Comparison of ENCODE assay signal across 15 cellular contexts in genomic region chr5:79510638-79511037, GRCh38. TPM values are rescaled to one million over a fixed set of nuclear protein-coding genes. Genes with fewer than 3 reads are reported as not detected.
DNase-seq lines count a peak whose midpoint lies in the region; ATAC-seq, FAIRE-seq and TF ChIP-seq lines count a peak whose summit lies in the region.
"Had no signal": no experiment of that assay in that cellular context is flagged by ENCODE, and none has a peak within 500 bp of the region (broad histone marks: within the 10 kb centered on the region; RNA-seq: fewer than 3 reads in every experiment).

No MANE protein-coding gene starts in this region.

- H3K23ac ChIP-seq in mesendoderm (ENCODE audit: low read length): no peak overlapping the region

- peak overlapping the region; percentile 56 for H2AFZ ChIP-seq in mammary epithelial cell (ENCODE audit: low read depth, low read length)

- no peak overlapping the region for H2BK120ac ChIP-seq in mesendoderm (ENCODE audit: low read depth, low read length)

- H3K79me1 ChIP-seq in mesendoderm (ENCODE audit: low read length): peaks cover 9% of the 10 kb centered on the region

- H3K9me3 Mint-ChIP-seq in activated CD4-positive, alpha-beta T cell treated with anti-CD3 and anti-CD28 coated beads, Interleukin-2, amount 10 ng/mL, durations not matched to agents 24 days and 14 days: no peaks in the 10 kb centered on the region
- H3K9me3 Mint-ChIP-seq: CD4-positive, alpha-beta T cell; natural killer cell had no signal

- TF ChIP-seq CTCF in AG04450 (IDR thresholded peaks at IDR 0.05; ENCODE audit: low read depth, low read length) (no peak), mammary epithelial cell (conservative IDR thresholded peaks at IDR 0.05 in 1 of 2, IDR thresholded peaks at IDR 0.05 in 1 of 2; ENCODE audit: extremely low read depth in 1 of 2, insufficient read depth in 1 of 2, low read depth in 1 of 2, low read length in 2 of 2) (no peak)

- H3K4me3 ChIP-seq in AG04450 (ENCODE audit: low read depth, low read length) (peak overlapping the region; percentile 66), HAP-1 (peak overlapping the region; percentile 62), mammary epithelial cell (replicated peaks in 1 of 3; ENCODE audit: insufficient read depth in 1 of 3, low read depth in 2 of 3, low read length in 3 of 3) (peak overlapping the region; percentile 73 to 77 (median 74)), mesendoderm (ENCODE audit: low read length) (no peak overlapping the region)

- H3K27me3 Mint-ChIP-seq in activated CD4-positive, alpha-beta T cell treated with anti-CD3 and anti-CD28 coated beads, Interleukin-2, amount 10 ng/mL, durations not matched to agents 24 days and 14 days: peaks cover 26% of the 10 kb centered on the region

- H3K27me3 ChIP-seq in AG04450 (ENCODE audit: control insufficient read depth, insufficient read depth, low read length) (no peaks in the 10 kb centered on the region), HAP-1 (ENCODE audit: low read depth) (no peaks in the 10 kb centered on the region), mammary epithelial cell (ENCODE audit: insufficient read depth, low read length) (no peaks in the 10 kb centered on the region), mesendoderm (ENCODE audit: insufficient read depth, low read length, poor library complexity) (no peaks in the 10 kb centered on the region)

- in situ Hi-C loops in HAP-1 (cut with MboI; ENCODE audit: low sequenced_read_pairs) (no loop called here), mammary epithelial cell (cut with MboI; ENCODE audit: low sequenced_read_pairs in 2 of 2) (no loop called here)

- no peak overlapping the region for H3K4ac ChIP-seq in mesendoderm (ENCODE audit: low read depth, low read length)

- H3K4me2 ChIP-seq in mammary epithelial cell (ENCODE audit: insufficient read depth, low read depth, low read length) (peak overlapping the region; percentile 83), mesendoderm (ENCODE audit: low read length) (peak overlapping the region; percentile 8)

- H4K8ac ChIP-seq in mesendoderm (ENCODE audit: low read depth, low read length): no peak overlapping the region

- H3K9me3 ChIP-seq in AG04450 (ENCODE audit: control insufficient read depth, insufficient read depth, low read length) (no peaks in the 10 kb centered on the region; the same call in 1 of the 2 replicates), HAP-1 (no peaks in the 10 kb centered on the region), mammary epithelial cell (replicated peaks; ENCODE audit: insufficient read depth, low read length) (no peaks in the 10 kb centered on the region)

- no peak overlapping the region for H2BK5ac ChIP-seq in mesendoderm (ENCODE audit: low read length)

- no peaks in the 10 kb centered on the region for H4K20me1 ChIP-seq in mammary epithelial cell (ENCODE audit: insufficient read depth, low read length)

- no TSS peak for BruUV-seq in mammary epithelial cell (replicated peaks; lab: Mats Ljungman, UMichigan)

- H3K4me3 Mint-ChIP-seq in activated CD4-positive, alpha-beta T cell treated with anti-CD3 and anti-CD28 coated beads, Interleukin-2, amount 10 ng/mL, durations not matched to agents 24 days and 14 days: no peak overlapping the region
- H3K4me3 Mint-ChIP-seq: CD4-positive, alpha-beta T cell; natural killer cell had no signal

- 21% methylated on average over 5 of the region's 6 CpGs for WGBS in mammary epithelial cell (ENCODE audit: low coverage, missing lambda C conversion rate)
- no CpG with 5 or more reads among the region's 6 CpGs for WGBS in mesendoderm (ENCODE audit: extremely low coverage, insufficient coverage, low lambda C conversion rate)

- no peak overlapping the region for H2AK5ac ChIP-seq in mesendoderm (ENCODE audit: low read length)

- H3K18ac ChIP-seq in mesendoderm (ENCODE audit: low read length): no peak overlapping the region

- H3K56ac ChIP-seq in mesendoderm (ENCODE audit: low read length): peak overlapping the region; percentile 61

- POLR2A ChIA-PET in AG04450 (lab: Yijun Ruan, JAX): interaction anchor here (0.7 kb wide), 1 partner anchor 318 kb away, joined by 3 read pairs; no protein-coding TSS in a partner anchor

- peaks cover 6% of the 10 kb centered on the region for H3K36me3 Mint-ChIP-seq in activated CD4-positive, alpha-beta T cell treated with anti-CD3 and anti-CD28 coated beads, Interleukin-2, amount 10 ng/mL, durations not matched to agents 24 days and 14 days (ENCODE audit: low read depth)
- H3K36me3 Mint-ChIP-seq: natural killer cell had no signal

- H2BK15ac ChIP-seq in mesendoderm (replicated peaks; ENCODE audit: low read depth): no peak overlapping the region

- CTCF ChIA-PET in AG04450 (lab: Charles Lee): interaction anchor here (0.9 to 2.7 kb wide), 3 partner anchors 347 to 486 kb away, joined by 3 to 18 read pairs (median 8); no protein-coding TSS in a partner anchor
- CTCF ChIA-PET in mammary epithelial cell (lab: Charles Lee; ENCODE audit: low non-redundant PET): interaction anchor here (0.7 kb wide), 1 partner anchor 611 kb away, joined by 4 read pairs; no protein-coding TSS in a partner anchor

- intact Hi-C loops in mammary epithelial cell (cut with micrococcal nuclease): loop anchor here (5.0 kb wide), 2 partner anchors 378 to 483 kb away; no protein-coding TSS in a partner anchor
- intact Hi-C loops in activated CD4-positive, alpha-beta T cell treated with anti-CD3 and anti-CD28 coated beads, Interleukin-2, amount 10 ng/mL, durations not matched to agents 24 days and 14 days (cut with micrococcal nuclease): loop anchor here (5.0 to 10.0 kb wide), 2 partner anchors 273 to 454 kb away; partner anchors contain the start of gene JMY

- no peak overlapping the region for H3K27ac Mint-ChIP-seq in activated CD4-positive, alpha-beta T cell treated with anti-CD3 and anti-CD28 coated beads, Interleukin-2, amount 10 ng/mL, durations not matched to agents 24 days and 14 days
- H3K27ac Mint-ChIP-seq: CD4-positive, alpha-beta T cell; natural killer cell had no signal

- H3K27ac ChIP-seq in AG04450 (ENCODE audit: low read depth, low read length) (no peak overlapping the region), mammary epithelial cell (ENCODE audit: insufficient read depth, low read depth, low read length) (no peak overlapping the region), mesendoderm (ENCODE audit: low read depth, low read length) (no peak overlapping the region)

- no peak overlapping the region for H4K5ac ChIP-seq in mesendoderm (ENCODE audit: low read length)

- no peak for FAIRE-seq in RCC 7860 (lab: Jason Lieb, UNC)
- FAIRE-seq: colon had no signal

- DNase-seq in AG04450 (ENCODE audit: low read depth, low spot score) (no peak), HAP-1 (ENCODE audit: low spot score in 2 of 2) (no peak), mammary epithelial cell (no peak), mesendoderm (no peak), AML-193 (lab: John Stamatoyannopoulos, UW) (no peak), RCC 7860 (ENCODE audit: low spot score) (no peak)
- no peak for DNase-seq in activated CD4-positive, alpha-beta T cell treated with anti-CD3 and anti-CD28 coated beads, Interleukin-2, amount 10 ng/mL, durations not matched to agents 24 days and 14 days
- DNase-seq: activated CD4-positive, alpha-beta T cell treated with anti-CD3 and anti-CD28 coated beads, Interleukin-2, amount 50 U/mL, for 48 hours; activated naive CD4-positive, alpha-beta T cell treated with anti-CD3 and anti-CD28 coated beads, Interleukin-2, amount 50 U/mL, for 16 hours; CD4-positive, alpha-beta T cell; natural killer cell; NCI-H2081 treated with DMSO at 0.1 percent for 48 hours; T-helper 2 cell had no signal

- dilution Hi-C loops in mammary epithelial cell (cut with HindIII; ENCODE audit: low sequenced_read_pairs): no loop called here

- H3K36me3 ChIP-seq in HAP-1 (replicated peaks) (no peaks in the 10 kb centered on the region), mammary epithelial cell (ENCODE audit: insufficient read depth, low read length) (no peaks in the 10 kb centered on the region), mesendoderm (ENCODE audit: control insufficient read depth, insufficient read depth, low read length) (no peaks in the 10 kb centered on the region)

- H3K9ac ChIP-seq in mammary epithelial cell (ENCODE audit: insufficient read depth, low read length) (no peak overlapping the region), mesendoderm (ENCODE audit: low read length) (no peak overlapping the region)

- peaks cover 45% of the 10 kb centered on the region for H3K4me1 Mint-ChIP-seq in activated CD4-positive, alpha-beta T cell treated with anti-CD3 and anti-CD28 coated beads, Interleukin-2, amount 10 ng/mL, durations not matched to agents 24 days and 14 days

- H3K79me2 ChIP-seq in mammary epithelial cell (ENCODE audit: insufficient read depth, low read length) (peaks cover 71% of the 10 kb centered on the region), mesendoderm (ENCODE audit: control insufficient read depth, insufficient read depth, low read length) (peaks cover 53% of the 10 kb centered on the region)

- H3K4me1 ChIP-seq in HAP-1: peaks cover 42% of the 10 kb centered on the region
- H3K4me1 ChIP-seq in mammary epithelial cell (ENCODE audit: insufficient read depth, low read length): peaks cover 19% of the 10 kb centered on the region
- H3K4me1 ChIP-seq in mesendoderm (ENCODE audit: control insufficient read depth, low read depth, low read length): peaks cover 16% of the 10 kb centered on the region

- ATAC-seq in GM18907 (IDR thresholded peaks at IDR 0.05; ENCODE audit: unreplicated experiment): no peak
- ATAC-seq: natural killer cell had no signal

RNA-seq across cellular contexts. Expression of gene HOMER1, which starts 3.3 kb away (rescaled TPM):
- 4.4 and 5.1 TPM in 2 replicates for polyA plus RNA-seq in AG04450 (2011; rRNA removed)
- 2.6 and 6.9 TPM in 2 replicates for polyA minus RNA-seq in AG04450 (2011; rRNA and poly(A)+ RNA removed)
- total RNA-seq in mammary epithelial cell: 10 to 100 TPM; 19.1 to 24.7 TPM
- 5.2 TPM for polyA plus RNA-seq in mammary epithelial cell
- polyA minus RNA-seq in mammary epithelial cell: 3.8 TPM
- polyA plus RNA-seq in mesendoderm (2013, experiment 1 of 2): 67.4 TPM
- polyA plus RNA-seq in mesendoderm (2013, experiment 2 of 2): 65.4 TPM
- total RNA-seq in activated CD4-positive, alpha-beta T cell treated with anti-CD3 and anti-CD28 coated beads, Interleukin-2, amount 10 ng/mL, durations not matched to agents 24 days and 14 days: 13.8 and 15.0 TPM in 2 replicates
